Comparison of ENCODE assay signal across 1 cellular context in the genomic region with DNA sequence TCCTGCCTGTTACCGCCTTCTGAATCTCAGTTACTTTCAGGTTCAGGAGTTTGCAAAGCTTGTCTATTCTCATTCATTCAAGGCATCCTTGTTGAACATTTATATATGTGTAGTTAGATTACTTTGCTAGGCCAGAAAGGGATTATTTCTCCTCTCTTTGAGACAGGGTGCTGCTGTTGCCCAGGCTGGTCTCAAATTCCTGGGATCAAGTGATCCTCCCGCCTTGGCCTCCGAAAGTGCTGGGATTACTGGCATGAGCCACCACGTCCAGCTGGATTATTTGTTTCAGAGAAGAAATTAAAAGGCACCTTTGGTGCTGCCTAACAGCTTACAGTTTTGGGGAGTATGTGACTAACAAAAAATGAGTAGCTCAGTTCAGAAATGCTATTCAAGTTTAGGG.
TF ChIP-seq lines count a peak whose summit lies in the region.

No MANE protein-coding gene starts in this region.

TF ChIP-seq in GM23338, 12 proteins besides CTCF, POLR2A, EP300 and RAD21 (continued from another document):
- TF ChIP-seq, protein P1, sequence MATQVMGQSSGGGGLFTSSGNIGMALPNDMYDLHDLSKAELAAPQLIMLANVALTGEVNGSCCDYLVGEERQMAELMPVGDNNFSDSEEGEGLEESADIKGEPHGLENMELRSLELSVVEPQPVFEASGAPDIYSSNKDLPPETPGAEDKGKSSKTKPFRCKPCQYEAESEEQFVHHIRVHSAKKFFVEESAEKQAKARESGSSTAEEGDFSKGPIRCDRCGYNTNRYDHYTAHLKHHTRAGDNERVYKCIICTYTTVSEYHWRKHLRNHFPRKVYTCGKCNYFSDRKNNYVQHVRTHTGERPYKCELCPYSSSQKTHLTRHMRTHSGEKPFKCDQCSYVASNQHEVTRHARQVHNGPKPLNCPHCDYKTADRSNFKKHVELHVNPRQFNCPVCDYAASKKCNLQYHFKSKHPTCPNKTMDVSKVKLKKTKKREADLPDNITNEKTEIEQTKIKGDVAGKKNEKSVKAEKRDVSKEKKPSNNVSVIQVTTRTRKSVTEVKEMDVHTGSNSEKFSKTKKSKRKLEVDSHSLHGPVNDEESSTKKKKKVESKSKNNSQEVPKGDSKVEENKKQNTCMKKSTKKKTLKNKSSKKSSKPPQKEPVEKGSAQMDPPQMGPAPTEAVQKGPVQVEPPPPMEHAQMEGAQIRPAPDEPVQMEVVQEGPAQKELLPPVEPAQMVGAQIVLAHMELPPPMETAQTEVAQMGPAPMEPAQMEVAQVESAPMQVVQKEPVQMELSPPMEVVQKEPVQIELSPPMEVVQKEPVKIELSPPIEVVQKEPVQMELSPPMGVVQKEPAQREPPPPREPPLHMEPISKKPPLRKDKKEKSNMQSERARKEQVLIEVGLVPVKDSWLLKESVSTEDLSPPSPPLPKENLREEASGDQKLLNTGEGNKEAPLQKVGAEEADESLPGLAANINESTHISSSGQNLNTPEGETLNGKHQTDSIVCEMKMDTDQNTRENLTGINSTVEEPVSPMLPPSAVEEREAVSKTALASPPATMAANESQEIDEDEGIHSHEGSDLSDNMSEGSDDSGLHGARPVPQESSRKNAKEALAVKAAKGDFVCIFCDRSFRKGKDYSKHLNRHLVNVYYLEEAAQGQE (IDR thresholded peaks at IDR 0.05; ENCODE audit: unreplicated experiment) = no peak
